12 cellular contexts compared by ENCODE assay signal in genomic region chr12:132284071-132284492, GRCh38. TPM values are rescaled to one million over a fixed set of nuclear protein-coding genes. Genes with fewer than 3 reads are reported as not detected.
DNase-seq lines count a peak whose midpoint lies in the region; ATAC-seq and TF ChIP-seq lines count a peak whose summit lies in the region.
"Had no signal": no experiment of that assay in that cellular context is flagged by ENCODE, and none has a peak within 500 bp of the region (broad histone marks: within the 10 kb centered on the region; RNA-seq: fewer than 3 reads in every experiment).

No MANE protein-coding gene starts in this region.

- peaks cover 20% of the 10 kb centered on the region for H3K27me3 Mint-ChIP-seq in activated CD8-positive, alpha-beta T cell treated with anti-CD3 and anti-CD28 coated beads for 36 hours
- peaks cover 18% of the 10 kb centered on the region for H3K27me3 Mint-ChIP-seq in activated CD8-positive, alpha-beta T cell treated with anti-CD3 and anti-CD28 coated beads, Interleukin-2, amount 10 ng/mL, durations not matched to agents 7 days and 5 days (ENCODE audit: low read depth)
- peaks cover 6 to 9% (median 9%) of the 10 kb centered on the region in 3 donors for H3K27me3 Mint-ChIP-seq in immature natural killer cell (ENCODE audit: low read depth in 3 of 3)

- POLR2A ChIA-PET in activated CD8-positive, alpha-beta T cell treated with anti-CD3 and anti-CD28 coated beads for 36 hours (lab: Charles Lee) = no interaction called here
- POLR2A ChIA-PET in activated CD8-positive, alpha-beta T cell treated with anti-CD3 and anti-CD28 coated beads, Interleukin-2, amount 10 ng/mL, durations not matched to agents 7 days and 5 days (lab: Charles Lee) = no interaction called here

- ATAC-seq in activated CD8-positive, alpha-beta T cell treated with anti-CD3 and anti-CD28 coated beads for 36 hours = no peak
- ATAC-seq in activated CD8-positive, alpha-beta T cell treated with anti-CD3 and anti-CD28 coated beads, Interleukin-2, amount 10 ng/mL, durations not matched to agents 7 days and 5 days = no peak
- no peak for ATAC-seq in HG02623 (IDR thresholded peaks at IDR 0.05; ENCODE audit: unreplicated experiment)
- ATAC-seq: CD8-positive, alpha-beta T cell; effector memory CD8-positive, alpha-beta T cell had no signal

- intact Hi-C loops in activated CD8-positive, alpha-beta T cell treated with anti-CD3 and anti-CD28 coated beads for 36 hours (cut with micrococcal nuclease) = no loop called here

- H3K36me3 Mint-ChIP-seq in activated CD8-positive, alpha-beta T cell treated with anti-CD3 and anti-CD28 coated beads for 36 hours (ENCODE audit: low read depth) = no peaks in the 10 kb centered on the region
- no peaks in the 10 kb centered on the region for H3K36me3 Mint-ChIP-seq in activated CD8-positive, alpha-beta T cell treated with anti-CD3 and anti-CD28 coated beads, Interleukin-2, amount 10 ng/mL, durations not matched to agents 7 days and 5 days (ENCODE audit: low read depth)
- no peaks in the 10 kb centered on the region for H3K36me3 Mint-ChIP-seq in immature natural killer cell
- H3K36me3 Mint-ChIP-seq: CD8-positive, alpha-beta T cell had no signal

- DNase-seq in activated CD8-positive, alpha-beta T cell treated with anti-CD3 and anti-CD28 coated beads for 36 hours = peak; percentile 9
- DNase-seq in activated CD8-positive, alpha-beta T cell treated with anti-CD3 and anti-CD28 coated beads, Interleukin-2, amount 10 ng/mL, durations not matched to agents 7 days and 5 days = no peak
- DNase-seq in OCI-M1 (lab: John Stamatoyannopoulos, UW) = peak; percentile 10
- DNase-seq in epithelial cell of proximal tubule (ENCODE audit: low read depth) = no peak
- DNase-seq in retinal pigment epithelial cell (ENCODE audit: low read depth) = no peak
- no peak for DNase-seq in stimulated activated CD4-positive, alpha-beta T cell treated with anti-CD3 and anti-CD28 coated beads, Interleukin-2, amount 100 ng/mL, for 48 hours
- DNase-seq in immature natural killer cell = no peak
- DNase-seq: effector memory CD8-positive, alpha-beta T cell; tibial artery had no signal

- H3K4me3 ChIP-seq in epithelial cell of proximal tubule (ENCODE audit: low read depth, low read length) (no peak overlapping the region), retinal pigment epithelial cell (ENCODE audit: low read length) (no peak overlapping the region)
- H3K4me3 ChIP-seq: SJSA1, tibial artery had no signal

- H3K4me3 Mint-ChIP-seq in activated CD8-positive, alpha-beta T cell treated with anti-CD3 and anti-CD28 coated beads for 36 hours = no peak overlapping the region
- no peak overlapping the region for H3K4me3 Mint-ChIP-seq in activated CD8-positive, alpha-beta T cell treated with anti-CD3 and anti-CD28 coated beads, Interleukin-2, amount 10 ng/mL, durations not matched to agents 7 days and 5 days
- H3K4me3 Mint-ChIP-seq in immature natural killer cell = no peak overlapping the region
- H3K4me3 Mint-ChIP-seq: CD8-positive, alpha-beta T cell had no signal

- no peak overlapping the region for H3K27ac Mint-ChIP-seq in activated CD8-positive, alpha-beta T cell treated with anti-CD3 and anti-CD28 coated beads for 36 hours
- no peak overlapping the region for H3K27ac Mint-ChIP-seq in activated CD8-positive, alpha-beta T cell treated with anti-CD3 and anti-CD28 coated beads, Interleukin-2, amount 10 ng/mL, durations not matched to agents 7 days and 5 days
- H3K27ac Mint-ChIP-seq in immature natural killer cell = peak overlapping the region in 1 of 6 donors; percentile 30
- H3K27ac Mint-ChIP-seq: CD8-positive, alpha-beta T cell had no signal

- CTCF ChIA-PET in activated CD8-positive, alpha-beta T cell treated with anti-CD3 and anti-CD28 coated beads for 36 hours (lab: Charles Lee) = interaction anchor here (0.9 to 1.2 kb wide), 3 partner anchors 58 to 277 kb away, joined by 3 to 4 read pairs (median 3); no protein-coding TSS in a partner anchor
- CTCF ChIA-PET in activated CD8-positive, alpha-beta T cell treated with anti-CD3 and anti-CD28 coated beads, Interleukin-2, amount 10 ng/mL, durations not matched to agents 7 days and 5 days (lab: Charles Lee) = no interaction called here

- H3K4me1 Mint-ChIP-seq in activated CD8-positive, alpha-beta T cell treated with anti-CD3 and anti-CD28 coated beads for 36 hours (ENCODE audit: low read depth) = no peaks in the 10 kb centered on the region
- peaks cover 7% of the 10 kb centered on the region for H3K4me1 Mint-ChIP-seq in activated CD8-positive, alpha-beta T cell treated with anti-CD3 and anti-CD28 coated beads, Interleukin-2, amount 10 ng/mL, durations not matched to agents 7 days and 5 days (ENCODE audit: low read depth)
- peaks cover 0 to 2% of the 10 kb centered on the region in 2 donors for H3K4me1 Mint-ChIP-seq in immature natural killer cell

- no peak for TF ChIP-seq CTCF in activated CD8-positive, alpha-beta T cell treated with anti-CD3 and anti-CD28 coated beads for 36 hours (IDR thresholded peaks at IDR 0.05)
- TF ChIP-seq CTCF in epithelial cell of proximal tubule (conservative IDR thresholded peaks at IDR 0.05; ENCODE audit: low read depth, low read length) = peak; percentile 63
- TF ChIP-seq CTCF in retinal pigment epithelial cell (conservative IDR thresholded peaks at IDR 0.05; ENCODE audit: low read depth, low read length) = peak; percentile 64

- H3K9me3 Mint-ChIP-seq in activated CD8-positive, alpha-beta T cell treated with anti-CD3 and anti-CD28 coated beads for 36 hours = no peaks in the 10 kb centered on the region
- no peaks in the 10 kb centered on the region for H3K9me3 Mint-ChIP-seq in activated CD8-positive, alpha-beta T cell treated with anti-CD3 and anti-CD28 coated beads, Interleukin-2, amount 10 ng/mL, durations not matched to agents 7 days and 5 days (ENCODE audit: insufficient read depth)
- no peaks in the 10 kb centered on the region for H3K9me3 Mint-ChIP-seq in immature natural killer cell
- H3K9me3 Mint-ChIP-seq: CD8-positive, alpha-beta T cell; effector memory CD8-positive, alpha-beta T cell had no signal

RNA-seq across cellular contexts. Expression of gene GALNT9, which starts 45.3 kb away (rescaled TPM):
- not detected for total RNA-seq in activated CD8-positive, alpha-beta T cell treated with anti-CD3 and anti-CD28 coated beads for 36 hours
- total RNA-seq in activated CD8-positive, alpha-beta T cell treated with anti-CD3 and anti-CD28 coated beads, Interleukin-2, amount 10 ng/mL, durations not matched to agents 7 days and 5 days = not detected
- total RNA-seq in epithelial cell of proximal tubule = not detected in 2 replicates
- not detected for polyA plus RNA-seq in immature natural killer cell
- total RNA-seq: CD8-positive, alpha-beta T cell; SJSA1 had no signal

Comparison
In these comparisons a context has a peak if more than half of its experiments do, and no peak if none do; other contexts are left out.
1. DNase-seq: peak in activated CD8-positive, alpha-beta T cell treated with anti-CD3 and anti-CD28 coated beads for 36 hours (single experiment) and OCI-M1 (single experiment); none in activated CD8-positive, alpha-beta T cell treated with anti-CD3 and anti-CD28 coated beads, Interleukin-2, amount 10 ng/mL, durations not matched to agents 7 days and 5 days (single experiment), epithelial cell of proximal tubule (single experiment), retinal pigment epithelial cell (single experiment), stimulated activated CD4-positive, alpha-beta T cell treated with anti-CD3 and anti-CD28 coated beads, Interleukin-2, amount 100 ng/mL, for 48 hours (0 of 2) and immature natural killer cell (0 of 3).